Comparison of ENCODE assay signal across 13 cellular contexts in the genomic region with DNA sequence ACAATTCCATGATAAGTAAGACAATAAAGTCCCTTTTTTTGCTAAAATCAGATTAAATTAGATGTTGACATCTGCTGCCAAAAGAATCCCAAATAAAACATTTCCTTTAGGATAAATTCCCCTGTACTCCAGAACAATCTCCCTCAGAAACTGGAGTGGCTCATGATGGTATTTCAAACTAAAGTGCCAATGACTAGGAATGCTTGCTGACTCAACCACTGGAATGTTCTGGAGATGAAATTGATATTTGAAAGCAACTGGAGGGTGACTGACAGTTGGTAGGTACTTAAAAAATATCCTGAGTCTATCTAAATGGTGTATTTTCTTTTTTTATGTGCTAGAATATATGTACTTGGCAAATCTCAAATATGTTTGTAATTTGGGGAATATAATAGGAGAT.
"Had no signal": no experiment of that assay in that cellular context is flagged by ENCODE, and none has a peak within 500 bp of the region (broad histone marks: within the 10 kb centered on the region; RNA-seq: fewer than 3 reads in every experiment).

No MANE protein-coding gene starts in this region.

- DNase-seq: activated CD4-positive, alpha-beta T cell treated with anti-CD3 and anti-CD28 coated beads, Interleukin-2, amount 50 U/mL, for 4 hours; activated naive CD4-positive, alpha-beta T cell treated with anti-CD3 and anti-CD28 coated beads, Interleukin-2, amount 50 U/mL, for 16 hours; activated T-cell treated with anti-CD3 and anti-CD28 coated beads, Interleukin-2, amount 50 U/mL, for 1 hour; amygdala; dorsolateral prefrontal cortex; left ventricle myocardium superior; naive B cell; pancreas; retina; small intestine; T-helper 2 cell had no signal

- H3K36me3 ChIP-seq: esophagus muscularis mucosa, pancreas, tibial nerve had no signal

- H3K9me3 ChIP-seq: esophagus muscularis mucosa, pancreas, tibial nerve had no signal

- H3K4me3 ChIP-seq: dorsolateral prefrontal cortex, esophagus muscularis mucosa, pancreas, tibial nerve had no signal

- ATAC-seq: left ventricle myocardium superior, pancreas had no signal

- H3K27me3 ChIP-seq: esophagus muscularis mucosa, pancreas, tibial nerve had no signal

- H3K27ac ChIP-seq: dorsolateral prefrontal cortex, esophagus muscularis mucosa, pancreas, tibial nerve had no signal

- H3K4me1 ChIP-seq: esophagus muscularis mucosa, pancreas, tibial nerve had no signal
